8 cellular contexts compared by ENCODE assay signal in the genomic region with DNA sequence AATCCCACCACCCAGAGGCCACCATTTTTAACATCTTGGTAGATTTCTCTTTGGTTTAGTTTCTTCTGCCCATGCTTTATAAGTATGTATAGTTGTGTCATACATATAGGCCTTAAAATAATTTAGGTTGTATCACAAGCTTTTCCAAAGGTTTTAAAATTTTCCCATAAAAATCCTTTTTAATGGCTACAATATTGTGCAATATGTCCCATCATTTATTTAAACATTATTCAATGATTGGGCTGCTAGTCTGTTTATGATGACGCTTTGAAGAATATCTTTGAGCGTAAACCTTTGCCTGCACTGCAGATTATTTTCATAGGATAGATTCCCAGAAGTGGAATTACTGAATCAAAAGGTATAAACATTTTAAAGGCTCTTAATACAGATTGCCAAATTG.
"Had no signal": no experiment of that assay in that cellular context is flagged by ENCODE, and none has a peak within 500 bp of the region (broad histone marks: within the 10 kb centered on the region; RNA-seq: fewer than 3 reads in every experiment).

No MANE protein-coding gene starts in this region.

- DNase-seq: GM23248, GOT3, H7, HFFc6, KG1 had no signal

- H3K27ac ChIP-seq: GM23248, HL-60 had no signal

- H2AFZ ChIP-seq: GM23248 had no signal

- H3K9me3 ChIP-seq: HAP-1 had no signal

- H3K36me3 ChIP-seq: HAP-1 had no signal

- H3K4me1 ChIP-seq: HAP-1 had no signal

- ATAC-seq: HCT116 had no signal

- H3K9ac ChIP-seq: GM23248 had no signal

- H3K4me3 ChIP-seq: GM23248, HAP-1 had no signal
